In genomic region chrX:155888139-155888538, GRCh38 we compare ENCODE assay signal across 11 cellular contexts. TPM values are rescaled to one million over a fixed set of nuclear protein-coding genes. Genes with fewer than 3 reads are reported as not detected.
A peak's percentile ranks its signal among the peaks of the same experiment; 100 is the strongest.
DNase-seq lines count a peak whose midpoint lies in the region; ATAC-seq, FAIRE-seq and TF ChIP-seq lines count a peak whose summit lies in the region.
"Had no signal": no experiment of that assay in that cellular context is flagged by ENCODE, and none has a peak within 500 bp of the region (broad histone marks: within the 10 kb centered on the region; RNA-seq: fewer than 3 reads in every experiment).

No MANE protein-coding gene starts in this region.

- TF ChIP-seq POLR2A in GM12892 (IDR thresholded peaks at IDR 0.05; ENCODE audit: low read depth, low read length): no peak
- no peak for TF ChIP-seq POLR2A in NB4 (IDR thresholded peaks at IDR 0.05; ENCODE audit: extremely low read depth, insufficient read length)
- no peak for TF ChIP-seq POLR2A in upper lobe of left lung (IDR thresholded peaks at IDR 0.05)

- DNase-seq in GM12892 (ENCODE audit: insufficient read length): no peak
- peak; percentile 65 for DNase-seq in NB4 (ENCODE audit: low read depth)
- DNase-seq in dedifferentiated amniotic fluid mesenchymal stem cell (ENCODE audit: extremely low spot score): peak; percentile 52
- DNase-seq in non-pigmented ciliary epithelial cell (ENCODE audit: low read depth): peak; percentile 49
- no peak for DNase-seq in mesothelial cell of epicardium (ENCODE audit: low spot score in 2 of 2, unreplicated experiment in 2 of 2)
- DNase-seq in immature natural killer cell: no peak
- DNase-seq in upper lobe of left lung: no peak
- no peak for DNase-seq in NCI-H2227 treated with DMSO at 0.1 percent for 48 hours (lab: John Stamatoyannopoulos, UW)
- DNase-seq: activated naive CD8-positive, alpha-beta T cell treated with anti-CD3 and anti-CD28 coated beads, Interleukin-2, amount 10 ng/mL, durations not matched to agents 7 days and 5 days; NCI-H1436 treated with DMSO at 0.1 percent for 48 hours had no signal

- peaks cover 0 to 24% (median 2%) of the 10 kb centered on the region in 4 donors for H3K36me3 ChIP-seq in upper lobe of left lung

- ATAC-seq in upper lobe of left lung (ENCODE audit: low FRiP score in 2 of 2): no peak
- ATAC-seq: esophagus mucosa had no signal

- H3K4me3 ChIP-seq in NB4 (ENCODE audit: low read depth, low read length) (no peak overlapping the region), upper lobe of left lung (no peak overlapping the region)

- FAIRE-seq in GM12892 (lab: Jason Lieb, UNC): peak; percentile 44

- peaks cover 12% of the 10 kb centered on the region for H3K9me3 Mint-ChIP-seq in mesothelial cell of epicardium
- H3K9me3 Mint-ChIP-seq in immature natural killer cell: no peaks in the 10 kb centered on the region
- H3K9me3 Mint-ChIP-seq: activated naive CD8-positive, alpha-beta T cell treated with anti-CD3 and anti-CD28 coated beads, Interleukin-2, amount 10 ng/mL, durations not matched to agents 7 days and 5 days had no signal

- peaks cover 0 to 10% (median 3%) of the 10 kb centered on the region in 4 donors for H3K4me1 ChIP-seq in upper lobe of left lung

- H3K4me1 Mint-ChIP-seq in mesothelial cell of epicardium (no peaks in the 10 kb centered on the region), immature natural killer cell (peaks cover 9 to 29% of the 10 kb centered on the region in 2 donors)

- no peaks in the 10 kb centered on the region for H3K27me3 ChIP-seq in upper lobe of left lung

- no peak for TF ChIP-seq EP300 in upper lobe of left lung (IDR thresholded peaks at IDR 0.05)

- H3K36me3 Mint-ChIP-seq in mesothelial cell of epicardium (peaks cover 12% of the 10 kb centered on the region), immature natural killer cell (peaks cover 3 to 4% (median 3%) of the 10 kb centered on the region in 3 donors)

- no peak overlapping the region for H3K27ac Mint-ChIP-seq in mesothelial cell of epicardium
- H3K27ac Mint-ChIP-seq in immature natural killer cell: no peak overlapping the region
- H3K27ac Mint-ChIP-seq: activated naive CD8-positive, alpha-beta T cell treated with anti-CD3 and anti-CD28 coated beads, Interleukin-2, amount 10 ng/mL, durations not matched to agents 7 days and 5 days had no signal

- no peaks in the 10 kb centered on the region for H3K9me3 ChIP-seq in upper lobe of left lung

- H3K27ac ChIP-seq in upper lobe of left lung: no peak overlapping the region

- H3K27me3 Mint-ChIP-seq in mesothelial cell of epicardium (ENCODE audit: low read depth) (no peaks in the 10 kb centered on the region), immature natural killer cell (ENCODE audit: low read depth in 3 of 3) (peaks cover 0 to under 1% (median 0%) of the 10 kb centered on the region in 3 donors)
- H3K27me3 Mint-ChIP-seq: activated naive CD8-positive, alpha-beta T cell treated with anti-CD3 and anti-CD28 coated beads, Interleukin-2, amount 10 ng/mL, durations not matched to agents 7 days and 5 days had no signal

- TF ChIP-seq CTCF in NB4 (IDR thresholded peaks at IDR 0.05; ENCODE audit: low read depth, low read length) (no peak), mesothelial cell of epicardium (IDR thresholded peaks at IDR 0.05; ENCODE audit: unreplicated experiment) (no peak), upper lobe of left lung (IDR thresholded peaks at IDR 0.05) (no peak)

- WGBS in upper lobe of left lung, 2 donors: 42 to 49% methylated on average over 3 of the region's 3 CpGs

- H3K4me3 Mint-ChIP-seq in mesothelial cell of epicardium (no peak overlapping the region), immature natural killer cell (no peak overlapping the region)
- H3K4me3 Mint-ChIP-seq: activated naive CD8-positive, alpha-beta T cell treated with anti-CD3 and anti-CD28 coated beads, Interleukin-2, amount 10 ng/mL, durations not matched to agents 7 days and 5 days had no signal

RNA-seq across cellular contexts. Expression of gene VAMP7, which starts 7.0 kb away (rescaled TPM):
- polyA plus RNA-seq in GM12892 (2012; ENCODE audit: missing spikeins): 25.2 TPM
- total RNA-seq in mesothelial cell of epicardium: 20.4 to 20.5 TPM (median 20.4 TPM) in 3 replicates
- 100 to 1,000 TPM in 1 of 3 donors, 10 to 100 TPM in 2; 66.5 to 111 (median 75.3) TPM for polyA plus RNA-seq in immature natural killer cell
- 10 to 100 TPM; 18.9 to 32.7 (median 29.4) TPM for total RNA-seq in upper lobe of left lung

Comparison
In these comparisons a context has a peak if more than half of its experiments do, and no peak if none do; other contexts are left out.
1. DNase-seq: peak in NB4 (single experiment), dedifferentiated amniotic fluid mesenchymal stem cell (single experiment) and non-pigmented ciliary epithelial cell (single experiment); none in GM12892 (single experiment), mesothelial cell of epicardium (0 of 2), immature natural killer cell (0 of 3), upper lobe of left lung (0 of 2) and NCI-H2227 treated with DMSO at 0.1 percent for 48 hours (single experiment).